8 cellular contexts compared by ENCODE assay signal in genomic region chr19:49929121-49929610, GRCh38. TPM values are rescaled to one million over a fixed set of nuclear protein-coding genes. Genes with fewer than 3 reads are reported as not detected.
A peak's percentile ranks its signal among the peaks of the same experiment; 100 is the strongest.
DNase-seq lines count a peak whose midpoint lies in the region; ATAC-seq, FAIRE-seq and TF ChIP-seq lines count a peak whose summit lies in the region.

Gene ATF5 (plus strand): TSS chr19:49929205. CDS start chr19:49930851, 1,646 bp downstream.
Gene NUP62 (minus strand): TSS chr19:49929504. CDS start chr19:49909807, 19,697 bp downstream.

- WGBS in psoas muscle, 3 donors = 0% methylated on average over 40 to 48 of the region's 48 CpGs

- peak within 1 kb of the TSS; percentile 99 for H3K27ac Mint-ChIP-seq in T-helper 1 cell treated with Interleukin-12 subunit alpha and Interleukin-12 subunit beta and Interleukin-4 antibody, amounts not matched to agents 30 μg/mL and 1 μg/mL, for 36 hours

- peak within 1 kb of the TSS; percentile 98 for H3K4me3 ChIP-seq in psoas muscle

- DNase-seq in GM13976 (ENCODE audit: low spot score) = peak; percentile 97
- DNase-seq in NCI-H1436 (lab: John Stamatoyannopoulos, UW) = peak; percentile 92
- DNase-seq in amniotic epithelial cell (ENCODE audit: low read depth) = peak; percentile 65
- peak; percentile 93 for DNase-seq in left cardiac atrium
- peak; percentile 92 to 95 for DNase-seq in psoas muscle
- DNase-seq in urothelium cell line (ENCODE audit: low spot score) = peak; percentile 96

- peaks cover 57% of the 10 kb centered on the region for H3K36me3 Mint-ChIP-seq in T-helper 1 cell treated with Interleukin-12 subunit alpha and Interleukin-12 subunit beta and Interleukin-4 antibody, amounts not matched to agents 30 μg/mL and 1 μg/mL, for 36 hours (ENCODE audit: low read depth)

- H3K9me3 ChIP-seq in psoas muscle = no peaks in the 10 kb centered on the region

- H3K27me3 ChIP-seq in psoas muscle (ENCODE audit: insufficient read depth in 3 of 3, low read length in 2 of 3) = no peaks in the 10 kb centered on the region

- H3K4me1 ChIP-seq in psoas muscle = peaks cover 26% of the 10 kb centered on the region

- peak within 1 kb of the TSS; percentile 100 for H3K4me3 Mint-ChIP-seq in T-helper 1 cell treated with Interleukin-12 subunit alpha and Interleukin-12 subunit beta and Interleukin-4 antibody, amounts not matched to agents 30 μg/mL and 1 μg/mL, for 36 hours

- peaks cover 49% of the 10 kb centered on the region for H3K4me1 Mint-ChIP-seq in T-helper 1 cell treated with Interleukin-12 subunit alpha and Interleukin-12 subunit beta and Interleukin-4 antibody, amounts not matched to agents 30 μg/mL and 1 μg/mL, for 36 hours (ENCODE audit: low read depth)

- in situ Hi-C loops in GM13976 (cut with MboI; ENCODE audit: low sequenced_read_pairs, unreplicated experiment) = loop anchor here (25.0 kb wide), 1 partner anchor 208 kb away; no protein-coding TSS in a partner anchor

- peaks cover 0 to 37% of the 10 kb centered on the region in 2 donors for H3K36me3 ChIP-seq in psoas muscle (ENCODE audit: insufficient read depth in 1 of 2, low read depth in 1 of 2)

- no peak for TF ChIP-seq CTCF in GM13976 (IDR thresholded peaks at IDR 0.05; ENCODE audit: borderline replicate concordance, control extremely low read depth, extremely low read depth, insufficient read depth, missing control alignments)
- TF ChIP-seq CTCF in psoas muscle (IDR thresholded peaks at IDR 0.05) = no peak

- FAIRE-seq in urothelium cell line (lab: Jason Lieb, UNC) = peak; percentile 81

- H3K27ac ChIP-seq in psoas muscle = peak within 1 kb of the TSS; percentile 88

- peak; percentile 66 for ATAC-seq in HG02798 (IDR thresholded peaks at IDR 0.05; ENCODE audit: poor library complexity, unreplicated experiment)
- peak; percentile 79 for ATAC-seq in left cardiac atrium
- ATAC-seq in psoas muscle = peak; percentile 74 to 83 (median 78)

- H3K27me3 Mint-ChIP-seq in T-helper 1 cell treated with Interleukin-12 subunit alpha and Interleukin-12 subunit beta and Interleukin-4 antibody, amounts not matched to agents 30 μg/mL and 1 μg/mL, for 36 hours (ENCODE audit: low read depth) = no peaks in the 10 kb centered on the region

- peaks cover 4% of the 10 kb centered on the region for H3K9me3 Mint-ChIP-seq in T-helper 1 cell treated with Interleukin-12 subunit alpha and Interleukin-12 subunit beta and Interleukin-4 antibody, amounts not matched to agents 30 μg/mL and 1 μg/mL, for 36 hours

- intact Hi-C loops in left cardiac atrium (cut with DNase I) (no loop called here), psoas muscle (cut with DNase I) (loop anchor here in 1 of 2 donors (5.0 kb wide), 1 partner anchor 37 kb away; no protein-coding TSS in a partner anchor)

RNA-seq across cellular contexts. Expression of gene ATF5, which starts in this region (rescaled TPM):
- 10 to 100 TPM; 16.6 to 18.9 TPM for total RNA-seq in left cardiac atrium
- 10 to 100 TPM; 13.3 to 31.8 (median 20.1) TPM for total RNA-seq in psoas muscle
- polyA plus RNA-seq in psoas muscle = 10 to 100 TPM in 2 of 3 donors, 1 to 10 TPM in 1; 10.0 to 39.4 (median 23.7) TPM

RNA-seq across cellular contexts. Expression of gene NUP62, which starts in this region (rescaled TPM):
- total RNA-seq in left cardiac atrium = 10 to 100 TPM; 28.1 to 29.8 TPM
- 10 to 100 TPM; 35.3 to 46.8 (median 39.7) TPM for total RNA-seq in psoas muscle
- 10 to 100 TPM; 21.1 to 46.3 (median 41.4) TPM for polyA plus RNA-seq in psoas muscle

Comparison
In these comparisons a context has a peak if more than half of its experiments do, and no peak if none do; other contexts are left out.
1. Peak in every context shown above with its lines: DNase-seq, ATAC-seq, H3K4me3 ChIP-seq and H3K27ac ChIP-seq.